In genomic region chr2:117378653-117379052, GRCh38 we compare ENCODE assay signal across 14 cellular contexts.
DNase-seq lines count a peak whose midpoint lies in the region; ATAC-seq lines count a peak whose summit lies in the region.
"Had no signal": no experiment of that assay in that cellular context is flagged by ENCODE, and none has a peak within 500 bp of the region (broad histone marks: within the 10 kb centered on the region; RNA-seq: fewer than 3 reads in every experiment).

No MANE protein-coding gene starts in this region.

- ATAC-seq in GM18511 (IDR thresholded peaks at IDR 0.05; ENCODE audit: unreplicated experiment): peak; percentile 97
- peak; percentile 86 for ATAC-seq in GM21423 (IDR thresholded peaks at IDR 0.05; ENCODE audit: unreplicated experiment)
- ATAC-seq in HG02943 (IDR thresholded peaks at IDR 0.05; ENCODE audit: low read depth, unreplicated experiment): peak; percentile 74
- peak; percentile 71 for ATAC-seq in HG03558 (IDR thresholded peaks at IDR 0.05; ENCODE audit: extremely low read depth, unreplicated experiment)
- ATAC-seq: activated CD8-positive, alpha-beta T cell treated with anti-CD3 and anti-CD28 coated beads, Interleukin-2, amount 10 ng/mL, durations not matched to agents 7 days and 5 days; CD8-positive, alpha-beta T cell; right lobe of liver had no signal

- DNase-seq in NCI-H1694 treated with DMSO at 0.1 percent for 48 hours (lab: John Stamatoyannopoulos, UW): no peak
- DNase-seq in SK-N-DZ (ENCODE audit: low spot score): no peak
- no peak for DNase-seq in NOMO-1 treated with dmso at 0.1 percent for 144 hours (lab: John Stamatoyannopoulos, UW; ENCODE audit: unreplicated experiment)
- no peak for DNase-seq in activated CD8-positive, alpha-beta memory T cell treated with anti-CD3 and anti-CD28 coated beads for 24 hours
- DNase-seq: activated CD8-positive, alpha-beta T cell treated with anti-CD3 and anti-CD28 coated beads, Interleukin-2, amount 10 ng/mL, durations not matched to agents 7 days and 5 days; CD8-positive, alpha-beta T cell; NCI-H1930; NCI-H524 treated with DMSO at 0.1 percent for 48 hours; right lobe of liver; stimulated activated CD4-positive, alpha-beta T cell treated with anti-CD3 and anti-CD28 coated beads, Interleukin-2, amount 100 ng/mL, for 24 hours had no signal
